In the genomic region with DNA sequence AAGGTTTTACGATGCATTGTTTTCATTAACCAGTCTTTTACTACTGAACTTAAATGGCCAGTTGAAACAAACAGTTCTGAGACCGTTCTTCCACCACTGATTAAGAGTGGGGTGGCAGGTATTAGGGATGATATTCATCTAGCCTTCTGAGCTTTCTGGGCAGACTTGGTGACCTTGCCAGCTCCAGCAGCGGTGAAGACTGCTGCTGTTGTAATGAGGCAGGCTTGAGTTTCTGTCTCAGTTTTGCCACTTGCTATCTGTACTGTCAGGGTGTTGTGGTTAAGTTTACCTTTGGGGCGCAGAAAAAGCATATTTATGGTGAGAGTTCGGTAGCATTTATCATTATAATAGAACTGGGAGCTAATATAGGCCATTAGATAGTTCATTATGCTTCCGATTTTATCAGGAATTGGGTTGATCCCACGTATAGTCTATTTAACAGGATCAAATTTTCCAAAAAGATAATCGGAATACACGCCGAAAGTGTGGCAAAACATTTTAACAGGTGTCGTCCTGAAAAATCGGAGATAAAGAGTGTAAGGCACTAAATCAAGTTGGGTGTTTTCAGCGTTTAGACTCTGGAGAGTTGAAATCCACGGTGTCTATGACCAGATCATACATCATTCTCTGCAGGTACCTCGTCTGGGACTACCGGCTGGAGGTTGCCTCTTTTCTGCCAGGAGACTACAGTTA, we compare ENCODE assay signal across 8 cellular contexts. TPM values are rescaled to one million over a fixed set of nuclear protein-coding genes. Genes with fewer than 3 reads are reported as not detected.
DNase-seq lines count a peak whose midpoint lies in the region; ATAC-seq and TF ChIP-seq lines count a peak whose summit lies in the region.

No MANE protein-coding gene starts in this region.

- DNase-seq in NCI-H1092 treated with DMSO at 0.1 percent for 48 hours (lab: John Stamatoyannopoulos, UW): peak; percentile 26
- DNase-seq in NCI-H1092 (lab: John Stamatoyannopoulos, UW): no peak
- peak; percentile 11 for DNase-seq in NCI-H2107 (lab: John Stamatoyannopoulos, UW)
- peak; percentile 38 to 65 (median 44) for DNase-seq in adrenal gland
- DNase-seq in gastrocnemius medialis: peak; percentile 5 to 50
- DNase-seq in activated CD4-positive, CD25-positive, alpha-beta regulatory T cell treated with anti-CD3 and anti-CD28 coated beads, Interleukin-2, amount 50 U/mL, for 72 hours: no peak
- no peak for DNase-seq in CD1c-positive myeloid dendritic cell (ENCODE audit: extremely low spot score)

- in situ Hi-C loops in gastrocnemius medialis (cut with MboI; ENCODE audit: low sequenced_read_pairs in 4 of 4): loop anchor here in 2 of 4 donors (5.0 kb wide), 2 partner anchors 44 to 54 kb away; no protein-coding TSS in a partner anchor

- peak in 1 of 2 donors; percentile 28 for TF ChIP-seq POLR2A in adrenal gland (IDR thresholded peaks at IDR 0.05)
- TF ChIP-seq POLR2A in gastrocnemius medialis (IDR thresholded peaks at IDR 0.05): no peak

- H3K4me3 ChIP-seq in adrenal gland (peak overlapping the region; percentile 30 to 85 (median 60)), iPS-11a (ENCODE audit: low read depth, low read length) (peak overlapping the region; percentile 100), gastrocnemius medialis (peak overlapping the region; percentile 73 to 99 (median 96))

- peaks cover 15 to 36% of the 10 kb centered on the region in 2 donors for H3K4me1 ChIP-seq in adrenal gland (replicated peaks in 1 of 2)
- H3K4me1 ChIP-seq in gastrocnemius medialis: peaks cover 24 to 29% of the 10 kb centered on the region in 2 donors

- no peaks in the 10 kb centered on the region for H3K9me3 ChIP-seq in adrenal gland (replicated peaks in 1 of 3)
- H3K9me3 ChIP-seq in gastrocnemius medialis: no peaks in the 10 kb centered on the region

- no peaks in the 10 kb centered on the region for H3K36me3 ChIP-seq in adrenal gland (replicated peaks in 1 of 2)
- no peaks in the 10 kb centered on the region for H3K36me3 ChIP-seq in gastrocnemius medialis

- no peak for TF ChIP-seq CTCF in adrenal gland (IDR thresholded peaks at IDR 0.05)
- no peak for TF ChIP-seq CTCF in gastrocnemius medialis (IDR thresholded peaks at IDR 0.05 in 4 of 5, conservative IDR thresholded peaks at IDR 0.05 in 1 of 5)

- peak overlapping the region; percentile 40 to 98 (median 89) for H3K27ac ChIP-seq in adrenal gland
- H3K27ac ChIP-seq in gastrocnemius medialis: peak overlapping the region; percentile 92 to 99 (median 98)

- peak; percentile 64 to 71 for ATAC-seq in gastrocnemius medialis

- 2 to 3% (median 2%) methylated on average over 16 of the region's 16 CpGs for WGBS in adrenal gland, 4 donors

- H3K27me3 ChIP-seq in adrenal gland (no peaks in the 10 kb centered on the region), gastrocnemius medialis (no peaks in the 10 kb centered on the region)

- intact Hi-C loops in adrenal gland (cut with DNase I) (no loop called here), gastrocnemius medialis (cut with DNase I; ENCODE audit: low total_unique reads) (loop anchor here (2.0 to 10.0 kb wide), 2 partner anchors 35 to 163 kb away; no protein-coding TSS in a partner anchor)

RNA-seq across cellular contexts. Expression of gene NECAP1, which starts 0.7 kb away (rescaled TPM):
- total RNA-seq in adrenal gland (10 to 100 TPM; 24.4 to 99.9 (median 53.6) TPM), gastrocnemius medialis (10 to 100 TPM; 15.2 to 27.6 (median 15.8) TPM)
- polyA plus RNA-seq in adrenal gland: 10 to 100 TPM; 13.5 to 81.1 (median 22.3) TPM

RNA-seq across cellular contexts. Expression of gene C3AR1, which starts 15.2 kb away (rescaled TPM):
- 10 to 100 TPM in 7 of 8 donors, 1 to 10 TPM in 1; 3.3 to 40.3 (median 26.8) TPM for total RNA-seq in adrenal gland
- 10 to 100 TPM in 1 of 3 donors, 1 to 10 TPM in 2; 5.9 to 15.7 (median 9.3) TPM for polyA plus RNA-seq in adrenal gland
- total RNA-seq in gastrocnemius medialis: 1 to 10 TPM in 3 of 4 donors, under 1 TPM in 1; 0.95 to 4.7 (median 2.4) TPM

RNA-seq across cellular contexts. Expression of gene CLEC4A, which starts 42.0 kb away (rescaled TPM):
- total RNA-seq in adrenal gland (1 to 10 TPM in 7 of 8 donors, not detected in 1; 1.0 to 8.4 (median 1.8) TPM), gastrocnemius medialis (not detected)
- polyA plus RNA-seq in adrenal gland: 1 to 10 TPM in 2 of 3 donors, under 1 TPM in 1; 0.24 to 3.7 (median 2.1) TPM

RNA-seq across cellular contexts. Expression of gene FOXJ2, which starts 48.9 kb away (rescaled TPM):
- total RNA-seq in adrenal gland (10 to 100 TPM in 7 of 8 donors, 1 to 10 TPM in 1; 8.6 to 20.8 (median 15.3) TPM), gastrocnemius medialis (10 to 100 TPM; 14.3 to 28.0 (median 22.8) TPM)
- polyA plus RNA-seq in adrenal gland: 10 to 100 TPM in 2 of 3 donors, 1 to 10 TPM in 1; 7.1 to 13.8 (median 11.7) TPM

Comparison
In these comparisons a context has a peak if more than half of its experiments do, and no peak if none do; other contexts are left out.
1. DNase-seq: peak in NCI-H1092 treated with DMSO at 0.1 percent for 48 hours (single experiment), NCI-H2107 (single experiment), adrenal gland (7 of 7) and gastrocnemius medialis (2 of 2); none in NCI-H1092 (single experiment), activated CD4-positive, CD25-positive, alpha-beta regulatory T cell treated with anti-CD3 and anti-CD28 coated beads, Interleukin-2, amount 50 U/mL, for 72 hours (single experiment) and CD1c-positive myeloid dendritic cell (single experiment).
2. Peak in every context shown above with its lines, with median percentiles within 50 percentile points of each other: H3K4me3 ChIP-seq.